ENCODE assay signal across 8 cellular contexts in the genomic region with DNA sequence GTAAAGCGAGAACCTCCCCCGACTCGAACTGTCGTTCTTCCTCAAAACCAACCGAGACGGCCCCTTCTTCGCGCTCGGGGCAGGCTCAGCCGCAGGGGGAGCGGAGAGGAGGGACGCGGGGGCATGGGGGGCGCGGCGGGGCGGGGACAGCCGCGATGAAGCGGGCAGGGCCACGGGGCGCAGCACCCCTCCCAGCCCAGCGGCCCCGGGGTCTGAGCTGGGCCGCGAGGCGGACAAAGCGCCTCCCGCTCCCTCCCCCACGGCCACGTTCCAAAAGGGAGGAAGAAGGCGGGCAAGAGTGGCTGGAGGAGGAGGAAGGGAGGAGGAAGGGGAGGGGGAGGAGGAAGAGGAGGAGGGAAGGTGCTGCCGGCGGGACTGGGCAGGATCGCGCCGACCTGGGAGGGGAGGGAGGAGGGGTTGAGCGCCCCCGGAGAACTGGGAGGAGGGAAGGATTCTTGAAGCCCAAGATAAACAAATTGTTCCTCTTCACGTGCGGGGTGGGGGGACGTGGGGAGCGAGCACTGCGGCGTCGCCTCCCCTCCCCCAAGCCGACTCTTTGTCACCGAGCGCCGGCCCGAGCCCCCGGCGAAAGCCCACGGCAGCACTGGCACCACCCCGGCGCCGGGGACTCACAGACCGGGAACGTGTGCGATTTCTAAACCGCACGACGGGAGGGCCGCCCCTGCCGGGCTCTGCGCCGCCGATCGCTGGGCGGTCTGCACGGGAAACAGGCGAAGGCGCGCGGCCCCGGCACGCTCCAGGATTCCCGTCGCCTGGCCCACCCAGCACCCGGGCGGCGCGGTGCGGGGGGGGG. TPM values are rescaled to one million over a fixed set of nuclear protein-coding genes. Genes with fewer than 3 reads are reported as not detected.
DNase-seq lines count a peak whose midpoint lies in the region; ATAC-seq and TF ChIP-seq lines count a peak whose summit lies in the region.

No MANE protein-coding gene starts in this region.

- no peaks in the 10 kb centered on the region for H3K36me3 ChIP-seq in heart left ventricle

- H3K27ac Mint-ChIP-seq in T-helper 1 cell treated with Interleukin-12 subunit alpha and Interleukin-12 subunit beta and Interleukin-4 antibody, amounts not matched to agents 30 μg/mL and 1 μg/mL, for 36 hours, result peak overlapping the region; percentile 82
- H3K27ac Mint-ChIP-seq in osteocyte (ENCODE audit: unreplicated experiment), result peak overlapping the region; percentile 94

- ATAC-seq in GM19043 (IDR thresholded peaks at IDR 0.05; ENCODE audit: low read depth, unreplicated experiment), result peak; percentile 43
- peak; percentile 53 to 88 (median 76) for ATAC-seq in heart left ventricle

- H3K27me3 Mint-ChIP-seq in T-helper 1 cell treated with Interleukin-12 subunit alpha and Interleukin-12 subunit beta and Interleukin-4 antibody, amounts not matched to agents 30 μg/mL and 1 μg/mL, for 36 hours (ENCODE audit: low read depth), result peaks cover 71% of the 10 kb centered on the region
- no peaks in the 10 kb centered on the region for H3K27me3 Mint-ChIP-seq in osteocyte (ENCODE audit: unreplicated experiment)

- no peaks in the 10 kb centered on the region for H3K9me3 ChIP-seq in heart left ventricle

- no peaks in the 10 kb centered on the region for H3K36me3 Mint-ChIP-seq in T-helper 1 cell treated with Interleukin-12 subunit alpha and Interleukin-12 subunit beta and Interleukin-4 antibody, amounts not matched to agents 30 μg/mL and 1 μg/mL, for 36 hours (ENCODE audit: low read depth)
- no peaks in the 10 kb centered on the region for H3K36me3 Mint-ChIP-seq in osteocyte (ENCODE audit: unreplicated experiment)

- H3K4me3 ChIP-seq in heart left ventricle, result peak overlapping the region; percentile 35 to 92 (median 83)

- TF ChIP-seq CTCF in 22Rv1 (IDR thresholded peaks at IDR 0.05), result no peak
- no peak for TF ChIP-seq CTCF in heart left ventricle (IDR thresholded peaks at IDR 0.05)
- TF ChIP-seq CTCF in osteocyte (IDR thresholded peaks at IDR 0.05), result no peak

- H3K4me1 ChIP-seq in heart left ventricle, result peaks cover 0 to 17% (median 8%) of the 10 kb centered on the region in 12 donors

- DNase-seq in NCI-H1694 (lab: John Stamatoyannopoulos, UW) (peak; percentile 66), heart left ventricle (peak; percentile 93 to 95 (median 94)), osteocyte (ENCODE audit: extremely low spot score, unreplicated experiment) (peak; percentile 92), ureter (ENCODE audit: low spot score) (peak; percentile 96)

- H3K4me1 Mint-ChIP-seq in T-helper 1 cell treated with Interleukin-12 subunit alpha and Interleukin-12 subunit beta and Interleukin-4 antibody, amounts not matched to agents 30 μg/mL and 1 μg/mL, for 36 hours (ENCODE audit: low read depth), result peaks cover 23% of the 10 kb centered on the region
- peaks cover 13% of the 10 kb centered on the region for H3K4me1 Mint-ChIP-seq in osteocyte (ENCODE audit: unreplicated experiment)

- WGBS in heart left ventricle, 4 donors, result 0 to 1% (median 1%) methylated on average over 54 to 84 of the region's 84 CpGs

- H3K9me3 Mint-ChIP-seq in T-helper 1 cell treated with Interleukin-12 subunit alpha and Interleukin-12 subunit beta and Interleukin-4 antibody, amounts not matched to agents 30 μg/mL and 1 μg/mL, for 36 hours, result no peaks in the 10 kb centered on the region
- H3K9me3 Mint-ChIP-seq in osteocyte (ENCODE audit: unreplicated experiment), result no peaks in the 10 kb centered on the region

- peak in 1 of 2 donors; percentile 34 for TF ChIP-seq POLR2A in heart left ventricle (IDR thresholded peaks at IDR 0.05)

- peak overlapping the region; percentile 100 for H3K27ac ChIP-seq in 22Rv1
- H3K27ac ChIP-seq in angular gyrus (ENCODE audit: low read depth, low read length), result peak overlapping the region; percentile 69
- H3K27ac ChIP-seq in heart left ventricle, result peak overlapping the region; percentile 90 to 100 (median 98)

- peak overlapping the region; percentile 87 for H3K4me3 Mint-ChIP-seq in T-helper 1 cell treated with Interleukin-12 subunit alpha and Interleukin-12 subunit beta and Interleukin-4 antibody, amounts not matched to agents 30 μg/mL and 1 μg/mL, for 36 hours
- peak overlapping the region; percentile 96 for H3K4me3 Mint-ChIP-seq in osteocyte (ENCODE audit: unreplicated experiment)

- intact Hi-C loops in heart left ventricle (cut with DNase I), result loop anchor here (1.0 to 10.0 kb wide), 23 partner anchors 54 to 496 kb away; partner anchors contain the start of gene MGST2 (in 3 of the 10)

- no peaks in the 10 kb centered on the region for H3K27me3 ChIP-seq in heart left ventricle

RNA-seq across cellular contexts. Expression of gene MAML3, which starts 2.9 kb away (rescaled TPM):
- total RNA-seq in heart left ventricle (1 to 10 TPM; 1.7 to 5.9 (median 3.1) TPM), osteocyte (8.0 and 8.2 TPM in 2 replicates), ureter (23.4 TPM)
- 1 to 10 TPM in 1 of 2 donors, under 1 TPM in 1; 0.76 to 2.2 TPM for polyA plus RNA-seq in heart left ventricle

Comparison
In these comparisons a context has a peak if more than half of its experiments do, and no peak if none do; other contexts are left out.
1. Peak in every context shown above with its lines: DNase-seq, ATAC-seq, H3K4me3 ChIP-seq and H3K27ac ChIP-seq.